In genomic region chr1:212035123-212035834, GRCh38 we compare ENCODE assay signal across 8 cellular contexts.
DNase-seq lines count a peak whose midpoint lies in the region; ATAC-seq and TF ChIP-seq lines count a peak whose summit lies in the region.

Gene DTL, plus strand, starts transcription at chr1:212035748. Its CDS starts 143 bp downstream, at chr1:212035891.
Gene INTS7, minus strand, starts transcription at chr1:212035557. Its CDS starts 120 bp downstream, at chr1:212035437.

- DNase-seq in NCI-H2081 (lab: John Stamatoyannopoulos, UW) (peak; percentile 100), T1000 (lab: John Stamatoyannopoulos, UW) (peak; percentile 98), astrocyte of the hippocampus (ENCODE audit: low read depth, low spot score) (peak; percentile 100), hepatic stellate cell (ENCODE audit: low spot score) (peak; percentile 99)

- H3K9ac ChIP-seq in rectal smooth muscle tissue (ENCODE audit: low read length), result peak within 1 kb of the TSS; percentile 61

- peak within 1 kb of the TSS; percentile 98 for H3K4me3 ChIP-seq in rectal smooth muscle tissue (ENCODE audit: low read length)

- peak; percentile 99 for TF ChIP-seq CTCF in 22Rv1 (IDR thresholded peaks at IDR 0.05)

- peak within 1 kb of the TSS; percentile 85 for H3K27ac ChIP-seq in 22Rv1
- H3K27ac ChIP-seq in rectal smooth muscle tissue (ENCODE audit: low read depth, low read length), result peak within 1 kb of the TSS; percentile 88

- H3K36me3 ChIP-seq in rectal smooth muscle tissue (ENCODE audit: control insufficient read depth, insufficient read depth, low read length), result no peaks in the 10 kb centered on the region

- peaks cover 6% of the 10 kb centered on the region for H3K4me1 ChIP-seq in rectal smooth muscle tissue (ENCODE audit: control insufficient read depth, insufficient read depth, low read length)

- ATAC-seq in GM18511 (IDR thresholded peaks at IDR 0.05; ENCODE audit: unreplicated experiment) (peak; percentile 80), HG03039 (IDR thresholded peaks at IDR 0.05; ENCODE audit: unreplicated experiment) (peak; percentile 73)

- H3K27me3 ChIP-seq in rectal smooth muscle tissue (ENCODE audit: control insufficient read depth, insufficient read depth, low read length), result no peaks in the 10 kb centered on the region

Comparison
In these comparisons a context has a peak if more than half of its experiments do, and no peak if none do; other contexts are left out.
1. Peak in every context shown above with its lines: DNase-seq, ATAC-seq, H3K4me3 ChIP-seq and H3K27ac ChIP-seq.